In the genomic region with DNA sequence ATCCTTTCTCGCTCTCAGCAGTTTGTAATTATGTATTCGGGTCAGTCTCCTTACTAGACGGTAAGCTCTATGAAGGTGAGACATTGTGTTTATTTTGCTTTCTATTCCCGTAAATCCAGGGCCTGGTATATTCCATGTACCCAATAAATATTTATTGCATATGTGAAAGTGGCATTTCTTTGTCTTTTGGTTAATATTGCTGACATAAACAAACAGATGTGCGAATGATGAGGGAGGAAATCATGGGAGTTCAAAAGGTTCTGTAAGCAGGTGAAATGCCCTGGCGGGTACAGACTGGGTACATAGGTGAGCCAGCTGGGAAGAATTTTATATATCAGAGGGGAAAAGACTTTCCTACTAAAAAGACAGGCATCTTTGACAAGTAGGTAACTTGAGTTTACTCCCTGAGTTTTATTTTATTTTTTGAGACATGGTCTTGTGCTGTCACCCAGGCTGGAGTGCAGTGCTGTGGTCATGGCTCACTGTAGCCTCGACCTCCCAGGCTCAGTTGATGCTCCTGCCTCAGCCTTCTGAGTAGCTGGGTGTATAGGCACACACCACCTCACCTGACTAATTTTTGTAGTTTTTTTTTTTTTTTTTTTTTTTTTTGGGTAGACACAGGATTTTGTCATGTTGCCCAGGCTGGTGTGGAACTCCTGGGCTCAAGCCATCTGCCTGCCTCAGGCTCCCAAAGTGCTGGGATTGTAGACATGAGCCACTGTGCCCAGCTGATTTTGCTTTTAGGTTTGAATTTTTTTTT, we compare ENCODE assay signal across 34 cellular contexts. TPM values are rescaled to one million over a fixed set of nuclear protein-coding genes. Genes with fewer than 3 reads are reported as not detected.
"Had no signal": no experiment of that assay in that cellular context is flagged by ENCODE, and none has a peak within 500 bp of the region (broad histone marks: within the 10 kb centered on the region; RNA-seq: fewer than 3 reads in every experiment).

No MANE protein-coding gene starts in this region.

- H3K4me3 Mint-ChIP-seq: activated naive CD4-positive, alpha-beta T cell treated with anti-CD3 and anti-CD28 coated beads, Interleukin-2, amount 50 U/mL, for 24 hours; activated T-cell treated with anti-CD3 and anti-CD28 coated beads, Interleukin-2, amount 50 U/mL, for 24 hours; activated T-helper 17 cell treated with anti-CD3 and anti-CD28 coated beads, Interleukin-2, amount 50 U/mL, for 72 hours; natural killer cell treated with Interleukin-12 subunit alpha and Interleukin-12 subunit beta and Interleukin-15 and Interleukin-18, amount 100 ng/mL, for 72 hours had no signal

- FAIRE-seq: bronchial epithelial cell, endometrium, small intestine had no signal

- H3K9me3 Mint-ChIP-seq: activated naive CD4-positive, alpha-beta T cell treated with anti-CD3 and anti-CD28 coated beads, Interleukin-2, amount 50 U/mL, for 24 hours; activated T-cell treated with anti-CD3 and anti-CD28 coated beads, Interleukin-2, amount 50 U/mL, for 24 hours; activated T-helper 17 cell treated with anti-CD3 and anti-CD28 coated beads, Interleukin-2, amount 50 U/mL, for 72 hours; natural killer cell treated with Interleukin-12 subunit alpha and Interleukin-12 subunit beta and Interleukin-15 and Interleukin-18, amount 100 ng/mL, for 72 hours had no signal

- H3K9me3 ChIP-seq: colonic mucosa, gastroesophageal sphincter, mucosa of descending colon, sigmoid colon, suprapubic skin, tibial nerve had no signal

- H3K36me3 ChIP-seq: colonic mucosa, gastroesophageal sphincter, sigmoid colon, suprapubic skin, tibial nerve had no signal

- H3K27ac Mint-ChIP-seq: activated naive CD4-positive, alpha-beta T cell treated with anti-CD3 and anti-CD28 coated beads, Interleukin-2, amount 50 U/mL, for 24 hours; activated T-cell treated with anti-CD3 and anti-CD28 coated beads, Interleukin-2, amount 50 U/mL, for 24 hours; activated T-helper 17 cell treated with anti-CD3 and anti-CD28 coated beads, Interleukin-2, amount 50 U/mL, for 72 hours; natural killer cell treated with Interleukin-12 subunit alpha and Interleukin-12 subunit beta and Interleukin-15 and Interleukin-18, amount 100 ng/mL, for 72 hours; progenitor cell of endocrine pancreas had no signal

- DNase-seq: activated CD4-positive, alpha-beta T cell treated with anti-CD3 and anti-CD28 coated beads for 48 hours; activated CD4-positive, alpha-beta T cell treated with anti-CD3 and anti-CD28 coated beads, Interleukin-2, amount 50 U/mL, for 48 hours; activated CD8-positive, alpha-beta memory T cell treated with anti-CD3 and anti-CD28 coated beads for 24 hours; activated CD8-positive, alpha-beta memory T cell treated with anti-CD3 and anti-CD28 coated beads, Interleukin-2, amount 50 U/mL, for 4 hours; activated gamma-delta T cell treated with Interleukin-2 at 50 U/mL for 16 hours; activated T-cell treated with anti-CD3 and anti-CD28 coated beads, Interleukin-2, amount 50 U/mL, for 24 hours; cerebellar nuclear complex; colonic mucosa; effector CD8-positive, alpha-beta T cell; hippocampal formation; left cardiac atrium; left ventricle myocardium superior; mucosa of descending colon; sigmoid colon; small intestine; stimulated activated CD4-positive, alpha-beta T cell treated with anti-CD3 and anti-CD28 coated beads, Interleukin-1b, Interleukin-23, amount 100 ng/mL, for 48 hours; stimulated activated CD4-positive, alpha-beta T cell treated with anti-CD3 and anti-CD28 coated beads, Interleukin-4, amount 100 ng/mL, for 4 hours; stimulated activated CD8-positive, alpha-beta memory T cell treated with anti-CD3 and anti-CD28 coated beads, Interleukin-4, amount 100 ng/mL, for 48 hours; stimulated activated naive CD4-positive, alpha-beta T cell had no signal

- H3K4me1 ChIP-seq: colonic mucosa had no signal

- ATAC-seq: activated T-helper 17 cell treated with anti-CD3 and anti-CD28 coated beads, Interleukin-2, amount 50 U/mL, for 72 hours; gastroesophageal sphincter; left cardiac atrium; left ventricle myocardium superior; mucosa of descending colon; natural killer cell treated with Interleukin-12 subunit alpha and Interleukin-12 subunit beta and Interleukin-15 and Interleukin-18, amount 100 ng/mL, for 72 hours had no signal

- H3K36me3 Mint-ChIP-seq: activated naive CD4-positive, alpha-beta T cell treated with anti-CD3 and anti-CD28 coated beads, Interleukin-2, amount 50 U/mL, for 24 hours; natural killer cell treated with Interleukin-12 subunit alpha and Interleukin-12 subunit beta and Interleukin-15 and Interleukin-18, amount 100 ng/mL, for 72 hours had no signal

- H3K27me3 Mint-ChIP-seq: activated naive CD4-positive, alpha-beta T cell treated with anti-CD3 and anti-CD28 coated beads, Interleukin-2, amount 50 U/mL, for 24 hours; activated T-cell treated with anti-CD3 and anti-CD28 coated beads, Interleukin-2, amount 50 U/mL, for 24 hours; activated T-helper 17 cell treated with anti-CD3 and anti-CD28 coated beads, Interleukin-2, amount 50 U/mL, for 72 hours; natural killer cell treated with Interleukin-12 subunit alpha and Interleukin-12 subunit beta and Interleukin-15 and Interleukin-18, amount 100 ng/mL, for 72 hours had no signal

- H3K27me3 ChIP-seq: colonic mucosa, gastroesophageal sphincter, sigmoid colon, suprapubic skin, tibial nerve had no signal

- H3K4me3 ChIP-seq: colonic mucosa, gastroesophageal sphincter, mucosa of descending colon, sigmoid colon, suprapubic skin, tibial nerve had no signal

- H3K27ac ChIP-seq: colonic mucosa, gastroesophageal sphincter, sigmoid colon, suprapubic skin, tibial nerve had no signal

RNA-seq across cellular contexts. Expression of gene IGSF6, which starts 58.7 kb away (rescaled TPM):
- total RNA-seq: epithelial cell of proximal tubule; fibroblast of lung; fibroblast of villous mesenchyme; lung microvascular endothelial cell; myocyte; natural killer cell treated with Interleukin-12 subunit alpha and Interleukin-12 subunit beta and Interleukin-15 and Interleukin-18, amount 100 ng/mL, for 72 hours; progenitor cell of endocrine pancreas had no signal
- polyA plus RNA-seq: fibroblast of lung, keratinocyte had no signal
